In the genomic region with DNA sequence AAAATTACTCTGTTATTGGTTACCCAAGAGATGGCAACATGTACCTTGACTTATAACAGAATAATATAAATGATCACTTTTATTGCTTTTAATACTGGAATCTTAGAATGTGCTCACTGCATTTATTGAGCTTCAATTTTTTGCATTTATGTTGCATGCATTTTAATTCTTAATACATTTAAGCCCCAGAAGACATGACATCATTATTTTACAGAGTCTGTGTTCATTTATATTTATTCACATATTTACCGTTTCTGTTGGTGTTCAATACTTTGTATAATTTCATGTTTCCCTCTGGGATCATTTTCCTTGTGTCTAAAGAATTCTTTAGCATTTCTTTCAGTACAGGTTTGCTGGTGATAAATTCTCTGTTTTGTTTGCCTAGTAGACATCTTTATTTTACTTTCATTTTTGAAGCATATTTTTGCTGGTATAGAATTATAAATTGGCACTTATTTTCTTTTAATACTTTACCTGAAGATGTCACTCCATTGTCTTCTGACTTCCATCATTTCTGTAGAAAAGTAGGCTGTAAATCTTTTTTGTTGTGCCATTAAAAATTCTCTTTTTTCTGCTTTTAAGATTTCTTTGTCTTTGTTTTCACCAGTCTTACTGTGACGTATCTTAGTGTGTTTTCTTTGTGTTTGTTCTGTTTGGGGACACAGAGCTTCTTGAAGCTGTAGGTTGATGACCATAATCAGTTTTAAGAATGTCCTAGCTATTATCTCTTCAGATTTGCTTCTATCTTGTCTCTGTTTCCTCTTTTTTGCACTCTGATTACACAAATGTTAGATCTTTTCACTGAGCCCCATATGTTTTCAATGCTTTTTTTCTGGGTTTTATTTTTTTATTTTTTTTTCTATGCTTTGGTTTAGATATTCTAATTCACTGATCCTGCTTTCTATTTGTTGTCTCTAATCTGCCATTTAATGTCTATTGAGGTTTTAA, we compare ENCODE assay signal across 24 cellular contexts. TPM values are rescaled to one million over a fixed set of nuclear protein-coding genes. Genes with fewer than 3 reads are reported as not detected.
"Had no signal": no experiment of that assay in that cellular context is flagged by ENCODE, and none has a peak within 500 bp of the region (broad histone marks: within the 10 kb centered on the region; RNA-seq: fewer than 3 reads in every experiment).

No MANE protein-coding gene starts in this region.

- H3K36me3 ChIP-seq: breast epithelium, ovary, suprapubic skin had no signal

- DNase-seq: activated CD4-positive, alpha-beta T cell treated with anti-CD3 and anti-CD28 coated beads, Interleukin-2, amount 50 U/mL, for 1 hour; activated CD4-positive, CD25-positive, alpha-beta regulatory T cell treated with anti-CD3 and anti-CD28 coated beads, Interleukin-2, amount 50 U/mL, for 72 hours; activated CD8-positive, alpha-beta memory T cell treated with anti-CD3 and anti-CD28 coated beads, Interleukin-2, amount 50 U/mL, for 4 hours; activated effector memory CD4-positive, alpha-beta T cell treated with anti-CD3 and anti-CD28 coated beads, Interleukin-2, amount 50 U/mL, for 16 hours; activated naive CD4-positive, alpha-beta T cell treated with anti-CD3 and anti-CD28 coated beads, Interleukin-2, amount 50 U/mL, for 16 hours; activated T-cell treated with anti-CD3 and anti-CD28 coated beads, Interleukin-2, amount 50 U/mL, for 4 hours; cortex of kidney; foreskin melanocyte; hypothalamus; natural killer cell; ovary; psoas muscle; right cardiac atrium; stimulated activated CD4-positive, alpha-beta T cell treated with anti-CD3 and anti-CD28 coated beads, Interleukin-4, amount 100 ng/mL, for 1 hour; stimulated activated naive CD8-positive, alpha-beta T cell treated with anti-CD3 and anti-CD28 coated beads, Interleukin-15, amount 100 ng/mL, for 72 hours; T-helper 9 cell had no signal

- ATAC-seq: activated T-cell treated with anti-CD3 and anti-CD28 coated beads, Interleukin-2, amount 50 U/mL, for 4 hours; left lobe of liver; natural killer cell; psoas muscle; right cardiac atrium; stimulated activated naive CD8-positive, alpha-beta T cell treated with anti-CD3 and anti-CD28 coated beads, Interleukin-15, amount 100 ng/mL, for 72 hours had no signal

- H3K9me3 ChIP-seq: ovary had no signal

- H3K4me1 ChIP-seq: breast epithelium, psoas muscle, suprapubic skin had no signal

- H3K27me3 ChIP-seq: breast epithelium, ovary had no signal

- H3K4me2 ChIP-seq: smooth muscle cell had no signal

- H3K4me3 ChIP-seq: breast epithelium, lung, ovary, psoas muscle, smooth muscle cell, suprapubic skin had no signal

- H3K27ac ChIP-seq: breast epithelium, ovary, psoas muscle, suprapubic skin had no signal

- FAIRE-seq: astrocyte, endometrium, keratinocyte had no signal

RNA-seq across cellular contexts. Expression of gene DISP3, which starts 26.9 kb away (rescaled TPM):
- polyA plus RNA-seq: keratinocyte had no signal
